In the genomic region with DNA sequence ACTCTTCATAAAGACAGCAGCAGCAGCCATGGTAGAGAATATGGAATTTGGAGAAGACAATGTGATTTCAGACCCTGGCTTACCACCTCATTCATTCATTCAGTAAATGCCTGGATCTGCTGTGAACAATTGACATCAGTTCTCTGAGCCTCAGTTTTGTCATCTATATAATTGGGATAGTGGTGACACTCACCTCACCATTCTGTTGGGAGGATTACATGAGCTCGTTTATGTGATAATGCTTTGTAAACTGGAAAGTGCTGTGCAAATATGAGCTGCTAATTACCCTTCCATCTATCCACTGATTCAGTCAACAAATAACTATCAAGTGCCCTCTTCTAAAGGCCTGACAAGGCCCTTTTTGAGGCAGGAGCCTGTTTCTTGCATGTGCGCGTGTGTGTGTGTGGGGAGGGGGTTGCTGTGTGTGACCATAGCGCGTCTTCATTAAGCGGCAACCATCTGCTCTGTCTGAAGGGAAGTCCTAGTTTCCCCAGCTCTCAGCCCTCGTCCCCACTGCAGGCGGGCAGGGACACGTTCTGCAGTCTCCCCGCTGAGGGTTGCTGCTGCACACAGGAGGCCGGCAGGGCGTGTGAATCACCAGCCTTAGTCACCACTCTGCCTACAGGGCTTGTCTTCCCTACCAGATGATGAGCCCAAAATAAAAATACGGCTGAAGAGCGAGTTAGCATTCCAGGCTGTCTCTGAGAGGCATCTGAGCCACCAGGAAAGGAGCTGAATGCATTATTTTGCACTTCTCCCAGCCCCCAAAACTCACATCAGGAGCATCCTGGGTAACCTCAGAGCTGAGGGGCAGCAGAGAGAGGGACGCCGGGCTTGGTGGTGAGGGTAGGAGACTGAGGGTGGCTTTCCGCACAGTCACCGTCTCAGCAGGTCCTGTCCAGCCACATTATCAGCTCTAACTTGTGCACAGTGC, we compare ENCODE assay signal across 7 cellular contexts. TPM values are rescaled to one million over a fixed set of nuclear protein-coding genes. Genes with fewer than 3 reads are reported as not detected.
A peak's percentile ranks its signal among the peaks of the same experiment; 100 is the strongest.
DNase-seq lines count a peak whose midpoint lies in the region; ATAC-seq, FAIRE-seq and TF ChIP-seq lines count a peak whose summit lies in the region.

No MANE protein-coding gene starts in this region.

- no peaks in the 10 kb centered on the region for H3K27me3 Mint-ChIP-seq in MCF 10A (ENCODE audit: insufficient read depth, unreplicated experiment)
- peaks cover 22 to 41% of the 10 kb centered on the region in 2 donors for H3K27me3 Mint-ChIP-seq in natural killer cell (ENCODE audit: low read depth in 2 of 2)

- H3K36me3 Mint-ChIP-seq in MCF 10A (ENCODE audit: insufficient read depth, unreplicated experiment) (no peaks in the 10 kb centered on the region), natural killer cell (no peaks in the 10 kb centered on the region)

- H3K4me3 Mint-ChIP-seq in MCF 10A (ENCODE audit: unreplicated experiment): peak overlapping the region; percentile 59
- no peak overlapping the region for H3K4me3 Mint-ChIP-seq in natural killer cell

- no peak for TF ChIP-seq POLR2A in GM12892 (IDR thresholded peaks at IDR 0.05; ENCODE audit: low read depth, low read length)

- FAIRE-seq in GM12892 (lab: Jason Lieb, UNC): no peak

- H3K4me1 Mint-ChIP-seq in MCF 10A (ENCODE audit: insufficient read depth, unreplicated experiment) (peaks cover 41% of the 10 kb centered on the region), natural killer cell (no peaks in the 10 kb centered on the region)

- DNase-seq in HEK293T (ENCODE audit: extremely low spot score) (peak; percentile 39), NCI-H524 (lab: John Stamatoyannopoulos, UW) (peak; percentile 93 to 95), MCF 10A (ENCODE audit: unreplicated experiment) (peak; percentile 94), left kidney (ENCODE audit: low read depth, low spot score) (peak; percentile 35), natural killer cell (no peak), ecto neural progenitor cell (ENCODE audit: low spot score) (no peak), GM12892 (ENCODE audit: insufficient read length) (no peak)

- BruUV-seq in MCF 10A (replicated peaks; lab: Mats Ljungman, UMichigan): no TSS peak

- no peak for ATAC-seq in natural killer cell

- POLR2A ChIA-PET in HEK293T (lab: Yijun Ruan, JAX): interaction anchor here (0.5 to 5.2 kb wide), 3 partner anchors 19 to 51 kb away, joined by 3 to 32 read pairs (median 31); partner anchors contain the start of gene ARL4D
- POLR2A ChIA-PET in MCF 10A (lab: Yijun Ruan, JAX): interaction anchor here (0.6 to 17.4 kb wide), 23 partner anchors 10 to 418 kb away, joined by 3 to 654 read pairs (median 8); partner anchors contain the start of genes ARL4D, DHX8 and IFI35

- H3K27ac Mint-ChIP-seq in MCF 10A (ENCODE audit: low read depth, unreplicated experiment) (peak overlapping the region; percentile 76), natural killer cell (no peak overlapping the region)

- TF ChIP-seq CTCF in MCF 10A (IDR thresholded peaks at IDR 0.05; ENCODE audit: unreplicated experiment) (no peak), natural killer cell (IDR thresholded peaks at IDR 0.05) (no peak)

- intact Hi-C loops in MCF 10A (cut with micrococcal nuclease) (loop anchor here (1.0 kb wide), 1 partner anchor 17 kb away; no protein-coding TSS in a partner anchor), natural killer cell (cut with micrococcal nuclease) (no loop called here)

- CTCF ChIA-PET in HEK293T (lab: Yijun Ruan, JAX): interaction anchor here (0.6 kb wide), 1 partner anchor 49 kb away, joined by 3 read pairs; no protein-coding TSS in a partner anchor
- CTCF ChIA-PET in MCF 10A (lab: Yijun Ruan, JAX): interaction anchor here (0.6 to 4.0 kb wide), 18 partner anchors 8 to 1643 kb away, joined by 3 to 26 read pairs (median 6); partner anchors contain the start of genes ARL4D and DHX8

- H3K9me3 Mint-ChIP-seq in MCF 10A (ENCODE audit: unreplicated experiment): peaks cover 5% of the 10 kb centered on the region
- no peaks in the 10 kb centered on the region for H3K9me3 Mint-ChIP-seq in natural killer cell

TF ChIP-seq in HEK293T, 16 proteins besides CTCF, POLR2A, EP300 and RAD21:
- TF ChIP-seq LEF1 (IDR thresholded peaks at IDR 0.05; ENCODE audit: borderline replicate concordance): no peak
- TF ChIP-seq TARDBP (IDR thresholded peaks at IDR 0.05): no peak
- no peak for TF ChIP-seq ARNT (IDR thresholded peaks at IDR 0.05)
- peak; percentile 62; the same call in 1 of the 2 replicates for TF ChIP-seq L3MBTL2 (conservative IDR thresholded peaks at IDR 0.05)
- TF ChIP-seq HDGF (IDR thresholded peaks at IDR 0.05; ENCODE audit: borderline replicate concordance): no peak
- TF ChIP-seq, protein P1, sequence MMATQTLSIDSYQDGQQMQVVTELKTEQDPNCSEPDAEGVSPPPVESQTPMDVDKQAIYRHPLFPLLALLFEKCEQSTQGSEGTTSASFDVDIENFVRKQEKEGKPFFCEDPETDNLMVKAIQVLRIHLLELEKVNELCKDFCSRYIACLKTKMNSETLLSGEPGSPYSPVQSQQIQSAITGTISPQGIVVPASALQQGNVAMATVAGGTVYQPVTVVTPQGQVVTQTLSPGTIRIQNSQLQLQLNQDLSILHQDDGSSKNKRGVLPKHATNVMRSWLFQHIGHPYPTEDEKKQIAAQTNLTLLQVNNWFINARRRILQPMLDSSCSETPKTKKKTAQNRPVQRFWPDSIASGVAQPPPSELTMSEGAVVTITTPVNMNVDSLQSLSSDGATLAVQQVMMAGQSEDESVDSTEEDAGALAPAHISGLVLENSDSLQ (IDR thresholded peaks at IDR 0.05): no peak
- TF ChIP-seq SP1 (IDR thresholded peaks at IDR 0.05): no peak

RNA-seq across cellular contexts. Expression of gene ARL4D, which starts 19.9 kb away (rescaled TPM):
- total RNA-seq in MCF 10A (2022) (33.5 and 38.8 TPM in 2 replicates), natural killer cell (1 to 10 TPM; 4.1 to 6.9 (median 5.3) TPM)
- 2.2 TPM for polyA plus RNA-seq in GM12892 (2012; ENCODE audit: missing spikeins)

Comparison
In these comparisons a context has a peak if more than half of its experiments do, and no peak if none do; other contexts are left out.
1. DNase-seq: peak in HEK293T (single experiment), NCI-H524 (2 of 2), MCF 10A (single experiment) and left kidney (single experiment); none in natural killer cell (single experiment), ecto neural progenitor cell (single experiment) and GM12892 (single experiment).